Comparison of ENCODE assay signal across 17 cellular contexts in the genomic region with DNA sequence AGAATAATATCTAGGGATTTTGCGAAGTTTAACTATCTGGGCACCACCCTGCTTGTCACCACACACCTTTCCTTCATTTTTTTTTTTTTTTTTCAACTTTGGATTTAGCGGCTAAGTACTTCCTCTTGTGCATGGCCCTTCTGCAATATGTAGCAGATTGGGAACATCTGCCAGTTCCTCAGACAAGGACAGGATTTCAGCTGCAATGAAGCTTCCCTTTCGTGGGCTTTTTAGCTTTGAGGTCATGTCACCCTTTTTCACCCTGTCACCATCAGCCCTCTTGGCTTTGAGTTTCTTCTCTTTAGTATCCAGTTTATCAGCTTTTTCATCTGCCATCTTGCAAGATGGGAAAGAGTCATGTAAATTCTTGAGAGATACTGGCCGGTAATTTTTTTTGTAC.
A peak's percentile ranks its signal among the peaks of the same experiment; 100 is the strongest.
DNase-seq lines count a peak whose midpoint lies in the region; ATAC-seq, FAIRE-seq and TF ChIP-seq lines count a peak whose summit lies in the region.
"Had no signal": no experiment of that assay in that cellular context is flagged by ENCODE, and none has a peak within 500 bp of the region (broad histone marks: within the 10 kb centered on the region; RNA-seq: fewer than 3 reads in every experiment).

No MANE protein-coding gene starts in this region.

- no peak for TF ChIP-seq RAD21 in K562 (CRISPR knock-in tag; conservative IDR thresholded peaks at IDR 0.05 in 1 of 2, IDR thresholded peaks at IDR 0.05 in 1 of 2)

- POLR2A ChIA-PET in K562 (lab: Yijun Ruan, JAX): interaction anchor here (1.1 kb wide), 1 partner anchor 22 kb away, joined by 3 read pairs; no protein-coding TSS in a partner anchor

- intact Hi-C loops in K562 (cut with micrococcal nuclease): no loop called here

- CTCF ChIA-PET in K562 (lab: Yijun Ruan, JAX; ENCODE audit: low intra/inter-chr PET ratio): no interaction called here

- no peaks in the 10 kb centered on the region for H3K4me1 ChIP-seq in K562 (replicated peaks in 1 of 2; ENCODE audit: control insufficient read depth in 2 of 2, insufficient read depth in 2 of 2, low read length in 2 of 2)
- H3K4me1 ChIP-seq: BE2C, Caco-2, HAP-1 had no signal

- H3K36me3 ChIP-seq in K562 (ENCODE audit: control insufficient read depth, insufficient read depth, low read length): no peaks in the 10 kb centered on the region
- H3K36me3 ChIP-seq: BE2C, HAP-1 had no signal

- 5% methylated on average over 4 of the region's 4 CpGs for WGBS in K562 (ENCODE audit: insufficient coverage, low coverage, missing lambda C conversion rate)

- no peaks in the 10 kb centered on the region for H3K79me2 ChIP-seq in K562 (ENCODE audit: control insufficient read depth, insufficient read depth, low read length)

- H3K9ac ChIP-seq in K562 (ENCODE audit: insufficient read depth in 1 of 2, low read depth in 2 of 2, low read length in 2 of 2): no peak overlapping the region

- ATAC-seq in K562 (peak; percentile 21; the same call in 2 of the 3 replicates), GM21737 (IDR thresholded peaks at IDR 0.05; ENCODE audit: unreplicated experiment) (no peak), GM18511 (IDR thresholded peaks at IDR 0.05; ENCODE audit: unreplicated experiment) (no peak)
- ATAC-seq: PC-3, T-helper 17 cell had no signal

- in situ Hi-C loops in K562 (cut with MboI): no loop called here

- no peaks in the 10 kb centered on the region for H3K9me1 ChIP-seq in K562 (ENCODE audit: control insufficient read depth, insufficient read depth, low read length)

- no peak for TF ChIP-seq POLR2A in K562 (conservative IDR thresholded peaks at IDR 0.05)

- no peaks in the 10 kb centered on the region for H3K9me3 ChIP-seq in K562 (replicated peaks; ENCODE audit: control insufficient read depth, insufficient read depth, low read depth, low read length)
- H3K9me3 ChIP-seq: BE2C, Caco-2, HAP-1 had no signal

- H4K20me1 ChIP-seq in K562 (replicated peaks; ENCODE audit: control insufficient read depth, insufficient read depth, low read length): no peaks in the 10 kb centered on the region

- H2AFZ ChIP-seq in K562 (ENCODE audit: low read depth, low read length): peak overlapping the region; percentile 22; the same call in 1 of the 2 replicates

- H3K4me2 ChIP-seq in K562 (ENCODE audit: insufficient read depth, low read length): no peak overlapping the region

- peak; percentile 54 for FAIRE-seq in K562 (lab: Jason Lieb, UNC)
- FAIRE-seq: G401.6 had no signal

- no TSS peak for BruUV-seq in K562 (replicated peaks; lab: Mats Ljungman, UMichigan)

- no peak for TF ChIP-seq EP300 in K562 (IDR thresholded peaks at IDR 0.05; ENCODE audit: low read length)

- peak; percentile 62 for DNase-seq in DMS79 treated with DMSO at 0.1 percent for 48 hours (lab: John Stamatoyannopoulos, UW)
- no peak for DNase-seq in DMS79 (lab: John Stamatoyannopoulos, UW)
- peak; percentile 51 to 71 for DNase-seq in Kasumi-1 (lab: John Stamatoyannopoulos, UW)
- DNase-seq in NCI-H82 treated with DMSO at 0.1 percent for 48 hours (lab: John Stamatoyannopoulos, UW; ENCODE audit: unreplicated experiment): peak; percentile 6
- DNase-seq in K562 (ENCODE audit: extremely low read depth in 1 of 4, low spot score in 3 of 4): no peak
- no peak for DNase-seq in DMS114 treated with DMSO at 0.1 percent for 48 hours (lab: John Stamatoyannopoulos, UW; ENCODE audit: unreplicated experiment)
- DNase-seq: BE2C; Caco-2; CD4-positive, CD25-positive, alpha-beta regulatory T cell; IMR-90; PC-3; T-helper 17 cell had no signal

- no peaks in the 10 kb centered on the region for H3K27me3 ChIP-seq in K562 (ENCODE audit: control insufficient read depth in 2 of 2, insufficient read depth in 2 of 2, low read length in 2 of 2)
- H3K27me3 ChIP-seq: BE2C had no signal

- no peak overlapping the region for H3K27ac ChIP-seq in K562 (ENCODE audit: extremely low read depth, low read depth, low read length)
- H3K27ac ChIP-seq: RWPE1 had no signal

- no peak overlapping the region for H3K4me3 ChIP-seq in K562
- H3K4me3 ChIP-seq: HAP-1 had no signal

- TF ChIP-seq CTCF in K562 (IDR thresholded peaks at IDR 0.05 in 2 of 3, conservative IDR thresholded peaks at IDR 0.05 in 1 of 3; ENCODE audit: insufficient read depth in 2 of 3, low read depth in 1 of 3, low read length in 3 of 3): no peak

TF ChIP-seq in K562, 482 proteins besides CTCF, POLR2A, EP300 and RAD21:
- TF ChIP-seq FOXA3 (CRISPR knock-in tag; conservative IDR thresholded peaks at IDR 0.05 in 1 of 2, IDR thresholded peaks at IDR 0.05 in 1 of 2): no peak
- TF ChIP-seq RBM17 (IDR thresholded peaks at IDR 0.05; ENCODE audit: borderline replicate concordance, low read depth, low read length): no peak
- TF ChIP-seq CREM (IDR thresholded peaks at IDR 0.05; ENCODE audit: low read depth): no peak

Comparison
In these comparisons a context has a peak if more than half of its experiments do, and no peak if none do; other contexts are left out.
1. DNase-seq: peak in DMS79 treated with DMSO at 0.1 percent for 48 hours (single experiment), Kasumi-1 (2 of 2) and NCI-H82 treated with DMSO at 0.1 percent for 48 hours (single experiment); none in DMS79 (single experiment), K562 (0 of 4) and DMS114 treated with DMSO at 0.1 percent for 48 hours (single experiment).